16 cellular contexts compared by ENCODE assay signal in genomic region chr9:74006935-74007334, GRCh38.
DNase-seq lines count a peak whose midpoint lies in the region; ATAC-seq, FAIRE-seq and TF ChIP-seq lines count a peak whose summit lies in the region.
"Had no signal": no experiment of that assay in that cellular context is flagged by ENCODE, and none has a peak within 500 bp of the region (broad histone marks: within the 10 kb centered on the region; RNA-seq: fewer than 3 reads in every experiment).

No MANE protein-coding gene starts in this region.

- no peaks in the 10 kb centered on the region for H4K20me1 ChIP-seq in OCI-LY1 (ENCODE audit: insufficient read depth, low read length)

- intact Hi-C loops in right lobe of liver (cut with DNase I), result no loop called here

- H2AFZ ChIP-seq in OCI-LY1 (ENCODE audit: low read length), result no peak overlapping the region

- peak in 1 of 4 donors; percentile 38 for ATAC-seq in right lobe of liver
- ATAC-seq in GM21526 (IDR thresholded peaks at IDR 0.05; ENCODE audit: low FRiP score, unreplicated experiment), result no peak
- ATAC-seq in GM21717 (IDR thresholded peaks at IDR 0.05; ENCODE audit: unreplicated experiment), result no peak
- ATAC-seq: stimulated activated naive B cell treated with anti-CD40 and anti-IgM and Interleukin-4, amounts not matched to agents 10 μg/mL and 1 μg/mL and 100 μg/mL, for 72 hours had no signal

- peak; percentile 47; the same call in 1 of the 2 replicates for TF ChIP-seq CTCF in OCI-LY1 (IDR thresholded peaks at IDR 0.05; ENCODE audit: low read length)
- TF ChIP-seq CTCF in bronchial epithelial cell (IDR thresholded peaks at IDR 0.05; ENCODE audit: insufficient read depth, low read length, severe bottlenecking), result peak; percentile 29
- TF ChIP-seq CTCF in right lobe of liver (IDR thresholded peaks at IDR 0.05), result peak in 3 of 4 donors; percentile 5 to 47 (median 9)

- FAIRE-seq in bronchial epithelial cell (lab: Jason Lieb, UNC), result no peak

- no peaks in the 10 kb centered on the region for H3K27me3 ChIP-seq in H7 (ENCODE audit: control insufficient read depth, insufficient read depth, low read length)
- no peaks in the 10 kb centered on the region for H3K27me3 ChIP-seq in OCI-LY1 (ENCODE audit: insufficient read depth, low read length)
- H3K27me3 ChIP-seq in bronchial epithelial cell (ENCODE audit: control insufficient read depth, insufficient read depth, low read length), result no peaks in the 10 kb centered on the region
- H3K27me3 ChIP-seq in right lobe of liver, result no peaks in the 10 kb centered on the region
- H3K27me3 ChIP-seq: sigmoid colon had no signal

- no peak for TF ChIP-seq POLR2A in right lobe of liver (IDR thresholded peaks at IDR 0.05)

- H3K9me3 ChIP-seq in OCI-LY1 (ENCODE audit: low read length) (no peaks in the 10 kb centered on the region), right lobe of liver (no peaks in the 10 kb centered on the region)
- H3K9me3 ChIP-seq: sigmoid colon had no signal

- H3F3A ChIP-seq in OCI-LY1 (ENCODE audit: insufficient read depth, low read length), result no peaks in the 10 kb centered on the region

- H3K27ac ChIP-seq in OCI-LY1 (ENCODE audit: low read depth, low read length, poor library complexity, severe bottlenecking) (no peak overlapping the region), right lobe of liver (no peak overlapping the region)
- H3K27ac ChIP-seq: epithelial cell of prostate, sigmoid colon had no signal

- no peak overlapping the region for H3K4me3 ChIP-seq in H7 (ENCODE audit: insufficient read depth, low read depth, low read length)
- H3K4me3 ChIP-seq in OCI-LY1 (ENCODE audit: low read depth, low read length, poor library complexity, severe bottlenecking), result no peak overlapping the region
- no peak overlapping the region for H3K4me3 ChIP-seq in bronchial epithelial cell (ENCODE audit: low read depth, low read length)
- no peak overlapping the region for H3K4me3 ChIP-seq in right lobe of liver
- H3K4me3 ChIP-seq: lung, sigmoid colon had no signal

- no peak overlapping the region for H3K4me2 ChIP-seq in OCI-LY1 (ENCODE audit: low read length)

- no peaks in the 10 kb centered on the region for H3K79me2 ChIP-seq in OCI-LY1 (ENCODE audit: insufficient read depth, low read length)

- no peaks in the 10 kb centered on the region for H3K4me1 ChIP-seq in OCI-LY1 (ENCODE audit: insufficient read depth, low read length, severe bottlenecking)
- H3K4me1 ChIP-seq in right lobe of liver, result no peaks in the 10 kb centered on the region
- H3K4me1 ChIP-seq: sigmoid colon had no signal

- H3K36me3 ChIP-seq in H7 (replicated peaks; ENCODE audit: control insufficient read depth, insufficient read depth, low read length) (no peaks in the 10 kb centered on the region), OCI-LY1 (ENCODE audit: insufficient read depth, low read length) (no peaks in the 10 kb centered on the region), bronchial epithelial cell (ENCODE audit: control insufficient read depth, insufficient read depth, low read length) (no peaks in the 10 kb centered on the region), right lobe of liver (no peaks in the 10 kb centered on the region)
- H3K36me3 ChIP-seq: sigmoid colon had no signal

- H3K9ac ChIP-seq in OCI-LY1 (ENCODE audit: low read length), result no peak overlapping the region

- H3K9me2 ChIP-seq in OCI-LY1 (ENCODE audit: low read depth, low read length), result no peaks in the 10 kb centered on the region

- 65% methylated on average over 2 of the region's 2 CpGs for WGBS in right lobe of liver (ENCODE audit: insufficient coverage, low coverage, low lambda C conversion rate, missing lambda C conversion rate)

- DNase-seq in H7, result peak; percentile 39
- DNase-seq in bronchial epithelial cell (ENCODE audit: low read depth), result peak; percentile 52
- DNase-seq in right lobe of liver, result no peak
- DNase-seq in SKM-1 (lab: John Stamatoyannopoulos, UW; ENCODE audit: unreplicated experiment), result no peak
- DNase-seq: activated CD8-positive, alpha-beta memory T cell treated with anti-CD3 and anti-CD28 coated beads, Interleukin-2, amount 50 U/mL, for 4 hours; activated naive CD4-positive, alpha-beta T cell treated with anti-CD3 and anti-CD28 coated beads, Interleukin-2, amount 10 ng/mL, durations not matched to agents 7 days and 5 days; CD4-positive, CD25-positive, alpha-beta regulatory T cell; hypothalamus; NCI-H1417 treated with DMSO at 0.1 percent for 48 hours; sigmoid colon; stimulated activated naive B cell treated with anti-CD40 and anti-IgM and Interleukin-4, amounts not matched to agents 10 μg/mL and 1 μg/mL and 100 μg/mL, for 72 hours had no signal

Comparison
In these comparisons a context has a peak if more than half of its experiments do, and no peak if none do; other contexts are left out.
1. DNase-seq: peak in H7 (single experiment) and bronchial epithelial cell (single experiment); none in right lobe of liver (0 of 3) and SKM-1 (single experiment).
2. Peak in every context shown above with its lines, with median percentiles within 50 percentile points of each other: CTCF ChIP-seq.